ENCODE assay signal across 1 cellular context in the genomic region with DNA sequence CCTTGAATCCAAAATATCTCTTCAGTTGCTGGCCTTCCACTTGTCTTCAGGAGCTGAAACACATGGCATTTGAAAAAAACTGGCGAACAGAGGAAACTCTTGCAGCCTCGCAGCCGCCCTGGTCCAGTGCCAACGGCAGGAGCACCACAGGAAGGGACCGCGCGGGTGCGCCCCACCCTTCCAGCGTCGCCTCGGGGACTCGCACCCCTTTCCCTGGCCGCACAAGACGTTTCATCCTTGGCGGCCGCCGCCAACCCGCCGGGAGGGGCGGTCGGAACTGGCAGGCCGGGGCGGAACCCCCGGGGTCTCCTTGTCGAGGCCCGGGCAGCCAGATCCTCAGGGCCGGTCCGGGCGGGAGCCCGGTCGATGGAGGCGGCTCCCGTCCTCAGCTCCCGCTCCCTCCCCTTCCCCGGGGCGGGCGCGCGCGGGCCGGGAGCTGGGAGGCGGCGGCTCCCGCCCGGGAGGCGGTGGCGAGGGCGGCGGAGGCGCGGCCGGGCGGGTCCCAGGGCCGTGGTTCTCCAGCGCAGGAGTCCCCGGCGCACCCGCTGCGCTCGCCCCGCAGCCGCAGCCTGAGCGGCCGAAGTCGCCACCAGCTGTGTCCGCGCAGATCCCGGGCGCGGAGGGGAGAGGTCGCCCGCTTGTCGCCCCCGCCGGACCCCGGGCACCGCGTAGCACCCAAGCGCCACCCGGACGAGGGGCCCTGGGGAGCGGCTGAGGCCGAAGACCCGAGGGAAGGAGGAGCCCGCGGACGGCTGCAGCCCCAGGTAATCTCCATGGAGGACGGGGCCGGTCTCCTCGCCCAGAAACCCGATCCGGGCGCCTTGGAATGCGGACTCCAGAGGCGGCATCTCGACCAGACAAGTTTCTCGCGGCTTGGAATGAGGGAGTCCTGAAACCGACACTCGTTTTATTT.
TF ChIP-seq lines count a peak whose summit lies in the region.

No MANE protein-coding gene starts in this region.

TF ChIP-seq in HEK293, 187 proteins besides CTCF, POLR2A, EP300 and RAD21 (continued from another document):
- peak; percentile 63; the same call in 1 of the 2 replicates for TF ChIP-seq ZBTB6 (tag by site-specific recombination; IDR thresholded peaks at IDR 0.05)
- no peak for TF ChIP-seq ZNF112 (tag by site-specific recombination; IDR thresholded peaks at IDR 0.05)
- TF ChIP-seq ZBTB20 (tag by site-specific recombination; IDR thresholded peaks at IDR 0.05), result 0 out of 2 replicates have a peak, but pooled peaks have one; percentile 16
- TF ChIP-seq, protein P1, sequence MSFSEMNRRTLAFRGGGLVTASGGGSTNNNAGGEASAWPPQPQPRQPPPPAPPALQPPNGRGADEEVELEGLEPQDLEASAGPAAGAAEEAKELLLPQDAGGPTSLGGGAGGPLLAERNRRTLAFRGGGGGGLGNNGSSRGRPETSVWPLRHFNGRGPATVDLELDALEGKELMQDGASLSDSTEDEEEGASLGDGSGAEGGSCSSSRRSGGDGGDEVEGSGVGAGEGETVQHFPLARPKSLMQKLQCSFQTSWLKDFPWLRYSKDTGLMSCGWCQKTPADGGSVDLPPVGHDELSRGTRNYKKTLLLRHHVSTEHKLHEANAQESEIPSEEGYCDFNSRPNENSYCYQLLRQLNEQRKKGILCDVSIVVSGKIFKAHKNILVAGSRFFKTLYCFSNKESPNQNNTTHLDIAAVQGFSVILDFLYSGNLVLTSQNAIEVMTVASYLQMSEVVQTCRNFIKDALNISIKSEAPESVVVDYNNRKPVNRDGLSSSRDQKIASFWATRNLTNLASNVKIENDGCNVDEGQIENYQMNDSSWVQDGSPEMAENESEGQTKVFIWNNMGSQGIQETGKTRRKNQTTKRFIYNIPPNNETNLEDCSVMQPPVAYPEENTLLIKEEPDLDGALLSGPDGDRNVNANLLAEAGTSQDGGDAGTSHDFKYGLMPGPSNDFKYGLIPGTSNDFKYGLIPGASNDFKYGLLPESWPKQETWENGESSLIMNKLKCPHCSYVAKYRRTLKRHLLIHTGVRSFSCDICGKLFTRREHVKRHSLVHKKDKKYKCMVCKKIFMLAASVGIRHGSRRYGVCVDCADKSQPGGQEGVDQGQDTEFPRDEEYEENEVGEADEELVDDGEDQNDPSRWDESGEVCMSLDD (tag by site-specific recombination; IDR thresholded peaks at IDR 0.05), result peak; percentile 34; the same call in 1 of the 2 replicates
- TF ChIP-seq ZBTB26 (tag by site-specific recombination; optimal IDR thresholded peaks at IDR 0.05), result peak; percentile 74
- TF ChIP-seq ZNF792 (tag by site-specific recombination; IDR thresholded peaks at IDR 0.05), result no peak
- TF ChIP-seq PRDM4 (tag by site-specific recombination; IDR thresholded peaks at IDR 0.05), result peak; percentile 62
- peak; percentile 81 for TF ChIP-seq ZNF121 (tag by site-specific recombination; IDR thresholded peaks at IDR 0.05)
- no peak for TF ChIP-seq MZF1 (tag by site-specific recombination; IDR thresholded peaks at IDR 0.05; ENCODE audit: borderline replicate concordance)
- no peak for TF ChIP-seq ZNF701 (tag by site-specific recombination; IDR thresholded peaks at IDR 0.05)
- TF ChIP-seq ZNF248 (tag by site-specific recombination; IDR thresholded peaks at IDR 0.05), result no peak
- TF ChIP-seq ZNF292 (tag by site-specific recombination; IDR thresholded peaks at IDR 0.05; ENCODE audit: borderline replicate concordance, low read depth), result no peak
- no peak for TF ChIP-seq ZNF350 (tag by site-specific recombination; IDR thresholded peaks at IDR 0.05)
- TF ChIP-seq, protein P2, sequence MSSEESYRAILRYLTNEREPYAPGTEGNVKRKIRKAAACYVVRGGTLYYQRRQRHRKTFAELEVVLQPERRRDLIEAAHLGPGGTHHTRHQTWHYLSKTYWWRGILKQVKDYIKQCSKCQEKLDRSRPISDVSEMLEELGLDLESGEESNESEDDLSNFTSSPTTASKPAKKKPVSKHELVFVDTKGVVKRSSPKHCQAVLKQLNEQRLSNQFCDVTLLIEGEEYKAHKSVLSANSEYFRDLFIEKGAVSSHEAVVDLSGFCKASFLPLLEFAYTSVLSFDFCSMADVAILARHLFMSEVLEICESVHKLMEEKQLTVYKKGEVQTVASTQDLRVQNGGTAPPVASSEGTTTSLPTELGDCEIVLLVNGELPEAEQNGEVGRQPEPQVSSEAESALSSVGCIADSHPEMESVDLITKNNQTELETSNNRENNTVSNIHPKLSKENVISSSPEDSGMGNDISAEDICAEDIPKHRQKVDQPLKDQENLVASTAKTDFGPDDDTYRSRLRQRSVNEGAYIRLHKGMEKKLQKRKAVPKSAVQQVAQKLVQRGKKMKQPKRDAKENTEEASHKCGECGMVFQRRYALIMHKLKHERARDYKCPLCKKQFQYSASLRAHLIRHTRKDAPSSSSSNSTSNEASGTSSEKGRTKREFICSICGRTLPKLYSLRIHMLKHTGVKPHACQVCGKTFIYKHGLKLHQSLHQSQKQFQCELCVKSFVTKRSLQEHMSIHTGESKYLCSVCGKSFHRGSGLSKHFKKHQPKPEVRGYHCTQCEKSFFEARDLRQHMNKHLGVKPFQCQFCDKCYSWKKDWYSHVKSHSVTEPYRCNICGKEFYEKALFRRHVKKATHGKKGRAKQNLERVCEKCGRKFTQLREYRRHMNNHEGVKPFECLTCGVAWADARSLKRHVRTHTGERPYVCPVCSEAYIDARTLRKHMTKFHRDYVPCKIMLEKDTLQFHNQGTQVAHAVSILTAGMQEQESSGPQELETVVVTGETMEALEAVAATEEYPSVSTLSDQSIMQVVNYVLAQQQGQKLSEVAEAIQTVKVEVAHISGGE (tag by site-specific recombination; conservative IDR thresholded peaks at IDR 0.05; ENCODE audit: low read depth), result peak; percentile 28; the same call in 1 of the 2 replicates
- TF ChIP-seq ZBTB1 (tag by site-specific recombination; IDR thresholded peaks at IDR 0.05), result no peak
- TF ChIP-seq, protein P3, sequence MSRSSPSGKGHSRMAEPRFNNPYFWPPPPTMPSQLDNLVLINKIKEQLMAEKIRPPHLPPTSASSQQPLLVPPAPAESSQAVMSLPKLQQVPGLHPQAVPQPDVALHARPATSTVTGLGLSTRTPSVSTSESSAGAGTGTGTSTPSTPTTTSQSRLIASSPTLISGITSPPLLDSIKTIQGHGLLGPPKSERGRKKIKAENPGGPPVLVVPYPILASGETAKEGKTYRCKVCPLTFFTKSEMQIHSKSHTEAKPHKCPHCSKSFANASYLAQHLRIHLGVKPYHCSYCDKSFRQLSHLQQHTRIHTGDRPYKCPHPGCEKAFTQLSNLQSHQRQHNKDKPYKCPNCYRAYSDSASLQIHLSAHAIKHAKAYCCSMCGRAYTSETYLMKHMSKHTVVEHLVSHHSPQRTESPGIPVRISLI (tag by site-specific recombination; IDR thresholded peaks at IDR 0.05), result peak; percentile 54; the same call in 1 of the 2 replicates
- TF ChIP-seq SALL2 (tag by site-specific recombination; IDR thresholded peaks at IDR 0.05; ENCODE audit: borderline replicate concordance), result no peak
- no peak for TF ChIP-seq ZNF140 (tag by site-specific recombination; IDR thresholded peaks at IDR 0.05)
- TF ChIP-seq ZNF132 (tag by site-specific recombination; IDR thresholded peaks at IDR 0.05; ENCODE audit: borderline replicate concordance), result no peak
- TF ChIP-seq ZNF48 (tag by site-specific recombination; IDR thresholded peaks at IDR 0.05), result no peak
- TF ChIP-seq ZNF670 (tag by site-specific recombination; IDR thresholded peaks at IDR 0.05; ENCODE audit: low read depth), result no peak
- no peak for TF ChIP-seq ZNF664 (tag by site-specific recombination; IDR thresholded peaks at IDR 0.05)
- peak; percentile 60 for TF ChIP-seq OSR2 (tag by site-specific recombination; IDR thresholded peaks at IDR 0.05)
- TF ChIP-seq ZNF658 (tag by site-specific recombination; IDR thresholded peaks at IDR 0.05), result no peak
- TF ChIP-seq GLIS1 (tag by site-specific recombination; IDR thresholded peaks at IDR 0.05), result peak; percentile 45; the same call in 1 of the 2 replicates
- TF ChIP-seq ZNF335 (tag by site-specific recombination; conservative IDR thresholded peaks at IDR 0.05), result peak; percentile 81
- TF ChIP-seq ZNF211 (tag by site-specific recombination; IDR thresholded peaks at IDR 0.05; ENCODE audit: low read depth), result no peak
- TF ChIP-seq ZNF660 (tag by site-specific recombination; IDR thresholded peaks at IDR 0.05), result no peak
TF ChIP-seq in HEK293: peak in this region for 18.
